Comparison of ENCODE assay signal across 8 cellular contexts in genomic region chr18:34224423-34225217, GRCh38. TPM values are rescaled to one million over a fixed set of nuclear protein-coding genes. Genes with fewer than 3 reads are reported as not detected.
DNase-seq lines count a peak whose midpoint lies in the region; ATAC-seq and TF ChIP-seq lines count a peak whose summit lies in the region.

Gene NOL4, minus strand, starts transcription at chr18:34224913. Its CDS starts 1,660 bp downstream, at chr18:34223253.

- H3K27me3 Mint-ChIP-seq in brain = peaks cover 24% of the 10 kb centered on the region

- no peak within 1 kb of the TSS for H3K27ac ChIP-seq in spleen

- H3K4me1 Mint-ChIP-seq in brain = peaks cover 31% of the 10 kb centered on the region

- H3K9me3 ChIP-seq in spleen = peaks cover 0 to 3% (median 0%) of the 10 kb centered on the region in 8 donors

- intact Hi-C loops in spleen (cut with DNase I; ENCODE audit: low total_unique reads) = no loop called here

- peaks cover 0 to 75% (median 53%) of the 10 kb centered on the region in 7 donors for H3K27me3 ChIP-seq in spleen (replicated peaks in 1 of 7)

- DNase-seq in Daoy (ENCODE audit: low read depth) = peak; percentile 86
- DNase-seq in NCI-H2029 (lab: John Stamatoyannopoulos, UW) = peak; percentile 88
- DNase-seq in iris pigment epithelial cell (ENCODE audit: low read depth) = peak; percentile 4
- DNase-seq in spleen = peak; percentile 74

- H3K4me1 ChIP-seq in spleen = peaks cover 3 to 36% (median 25%) of the 10 kb centered on the region in 6 donors

- TF ChIP-seq POLR2A in spleen (IDR thresholded peaks at IDR 0.05) = no peak

- peak within 1 kb of the TSS in 6 of 8 donors; percentile 12 to 60 (median 22) for H3K4me3 ChIP-seq in spleen

- WGBS in spleen, 5 donors = 1 to 11% (median 4%) methylated on average over 35 to 56 of the region's 56 CpGs

- H3K36me3 ChIP-seq in spleen = no peaks in the 10 kb centered on the region

- peak within 1 kb of the TSS; percentile 84 to 98 (median 94) for H3K27ac Mint-ChIP-seq in brain

- H3K4me3 Mint-ChIP-seq in brain = peak within 1 kb of the TSS; percentile 87 to 98 (median 96)

- H3K9me3 Mint-ChIP-seq in brain = no peaks in the 10 kb centered on the region

- no peak for ATAC-seq in HG03135 (IDR thresholded peaks at IDR 0.05; ENCODE audit: unreplicated experiment)
- no peak for ATAC-seq in HG02610 (IDR thresholded peaks at IDR 0.05; ENCODE audit: unreplicated experiment)
- no peak for ATAC-seq in GM18870 (IDR thresholded peaks at IDR 0.05; ENCODE audit: unreplicated experiment)

- TF ChIP-seq CTCF in brain (conservative IDR thresholded peaks at IDR 0.05) = peak in 1 of 2 experiments; percentile 68
- TF ChIP-seq CTCF in spleen (IDR thresholded peaks at IDR 0.05 in 8 of 11, conservative IDR thresholded peaks at IDR 0.05 in 3 of 11) = no peak

- H3K36me3 Mint-ChIP-seq in brain = no peaks in the 10 kb centered on the region

RNA-seq across cellular contexts. Expression of gene NOL4, which starts in this region (rescaled TPM):
- 0.68 and 1.9 TPM in 2 replicates for total RNA-seq in Daoy (2014; rRNA removed; shearing (Covaris generic))
- 173 TPM for polyA plus RNA-seq in brain (ENCODE audit: insufficient read depth, low read depth, low replicate concordance)
- total RNA-seq in spleen = under 1 TPM in 2 of 7 donors, not detected in 5; 0.46 to 0.64 TPM
- under 1 TPM; 0.02 to 0.13 (median 0.06) TPM for polyA plus RNA-seq in spleen

Comparison
In these comparisons a context has a peak if more than half of its experiments do, and no peak if none do; other contexts are left out.
1. RNA of gene NOL4 (polyA plus RNA-seq): 173 TPM in brain (single experiment); 0.02 to 0.13 TPM in spleen; every median in the first group is over 100 times any median in the second.
2. Peak in DNase-seq and H3K4me3 ChIP-seq in spleen; RNA of the gene not detected or under 1 TPM.
3. DNase-seq: peak in every context shown above with its lines; median percentile 88 in NCI-H2029; 86 in Daoy; 74 in spleen; 4 in iris pigment epithelial cell.